12 cellular contexts compared by ENCODE assay signal in the genomic region with DNA sequence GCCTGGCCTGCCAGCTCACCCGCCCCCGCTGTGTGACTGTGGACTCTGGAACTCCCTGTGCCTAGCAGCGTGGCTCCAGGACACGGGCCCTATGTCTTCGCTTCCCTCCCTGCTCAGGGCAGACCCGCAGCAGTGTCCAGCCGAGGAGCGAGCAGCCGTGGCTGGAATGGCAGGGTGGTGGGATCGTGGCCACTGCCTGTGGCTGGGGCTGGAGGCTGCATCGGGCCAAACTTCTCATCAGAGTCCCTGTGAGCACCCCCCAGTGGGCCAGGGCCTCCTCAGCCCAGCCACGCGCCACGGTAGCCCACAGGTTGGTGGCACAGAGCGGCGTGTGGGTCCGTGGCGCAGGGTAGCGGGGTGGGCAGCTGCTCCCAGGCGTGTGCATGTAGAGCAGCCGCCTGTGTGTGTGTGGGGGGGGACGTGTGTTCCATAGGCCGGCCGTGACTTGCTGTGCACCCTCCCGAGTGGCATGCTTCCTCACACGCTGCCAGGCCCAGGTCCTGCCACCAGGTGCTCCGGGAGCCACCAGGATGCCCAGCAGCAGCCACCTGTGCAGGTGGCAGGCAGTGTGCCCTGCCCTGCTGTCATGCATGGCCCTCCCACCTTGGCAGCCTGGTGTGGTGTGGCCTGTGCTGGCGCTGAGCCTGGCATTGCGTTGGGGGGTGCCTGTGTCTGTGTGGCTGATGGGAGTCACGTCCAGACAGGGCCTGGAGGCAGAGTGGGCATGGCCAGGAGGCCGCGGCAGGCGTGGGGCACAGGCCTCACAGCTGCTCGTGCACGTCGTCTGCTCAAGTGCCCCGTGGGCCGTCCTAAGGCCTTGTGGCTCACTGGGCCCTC. TPM values are rescaled to one million over a fixed set of nuclear protein-coding genes. Genes with fewer than 3 reads are reported as not detected.
A peak's percentile ranks its signal among the peaks of the same experiment; 100 is the strongest.
DNase-seq lines count a peak whose midpoint lies in the region; ATAC-seq, FAIRE-seq and TF ChIP-seq lines count a peak whose summit lies in the region.
"Had no signal": no experiment of that assay in that cellular context is flagged by ENCODE, and none has a peak within 500 bp of the region (broad histone marks: within the 10 kb centered on the region; RNA-seq: fewer than 3 reads in every experiment).

No MANE protein-coding gene starts in this region.

- peak; percentile 28 for DNase-seq in DMS79 (lab: John Stamatoyannopoulos, UW)
- peak; percentile 62 for DNase-seq in RCC 7860 (ENCODE audit: low spot score)
- DNase-seq in esophagus muscularis mucosa (ENCODE audit: extremely low spot score): no peak
- DNase-seq in DMS53 (lab: John Stamatoyannopoulos, UW): no peak
- DNase-seq: activated CD8-positive, alpha-beta T cell treated with anti-CD3 and anti-CD28 coated beads, Interleukin-2, amount 10 ng/mL, durations not matched to agents 7 days and 5 days; NCI-H1436 had no signal

- TF ChIP-seq POLR2A in esophagus muscularis mucosa (IDR thresholded peaks at IDR 0.05; ENCODE audit: low read depth): no peak

- H3K9me3 ChIP-seq in esophagus muscularis mucosa (no peaks in the 10 kb centered on the region), parathyroid adenoma (ENCODE audit: control insufficient read depth, low read length) (no peaks in the 10 kb centered on the region)
- H3K9me3 ChIP-seq: ascending aorta, neutrophil had no signal

- H3K27ac ChIP-seq in esophagus muscularis mucosa (replicated peaks in 1 of 4) (peak overlapping the region in 3 of 4 donors; percentile 71 to 83 (median 78)), parathyroid adenoma (peak overlapping the region; percentile 70)

- no peaks in the 10 kb centered on the region for H3K36me3 ChIP-seq in esophagus muscularis mucosa
- H3K36me3 ChIP-seq in parathyroid adenoma (ENCODE audit: control insufficient read depth, insufficient read depth, low read length): no peaks in the 10 kb centered on the region
- H3K36me3 ChIP-seq: ascending aorta, neutrophil had no signal

- TF ChIP-seq EP300 in esophagus muscularis mucosa (IDR thresholded peaks at IDR 0.05): no peak

- TF ChIP-seq CTCF in esophagus muscularis mucosa (IDR thresholded peaks at IDR 0.05): no peak
- no peak for TF ChIP-seq CTCF in parathyroid adenoma (IDR thresholded peaks at IDR 0.05)

- H3K4me3 ChIP-seq in esophagus muscularis mucosa (no peak overlapping the region), parathyroid adenoma (ENCODE audit: low read depth, low read length) (no peak overlapping the region)

- intact Hi-C loops in esophagus muscularis mucosa (cut with DNase I): loop anchor here (5.0 kb wide), 1 partner anchor 83 kb away; a partner anchor contains a TSS

- WGBS in esophagus muscularis mucosa: 84% methylated on average over 20 of the region's 38 CpGs

- FAIRE-seq in RCC 7860 (lab: Jason Lieb, UNC): peak; percentile 68

- no peak overlapping the region for H3K9ac ChIP-seq in parathyroid adenoma

- peaks cover 21% of the 10 kb centered on the region for H3K79me2 ChIP-seq in parathyroid adenoma

- H3K27me3 ChIP-seq in esophagus muscularis mucosa (no peaks in the 10 kb centered on the region), parathyroid adenoma (ENCODE audit: control insufficient read depth, insufficient read depth, low read length) (no peaks in the 10 kb centered on the region)
- H3K27me3 ChIP-seq: ascending aorta, neutrophil had no signal

- ATAC-seq in HG03521 (IDR thresholded peaks at IDR 0.05; ENCODE audit: unreplicated experiment) (no peak), GM18858 (IDR thresholded peaks at IDR 0.05; ENCODE audit: unreplicated experiment) (no peak), HG02840 (IDR thresholded peaks at IDR 0.05; ENCODE audit: low FRiP score, unreplicated experiment) (no peak)
- ATAC-seq: activated CD8-positive, alpha-beta T cell treated with anti-CD3 and anti-CD28 coated beads, Interleukin-2, amount 10 ng/mL, durations not matched to agents 7 days and 5 days had no signal

- H3K4me2 ChIP-seq in parathyroid adenoma (ENCODE audit: low read length): no peak overlapping the region

- H3K4me1 ChIP-seq in esophagus muscularis mucosa (peaks cover 73 to 96% (median 92%) of the 10 kb centered on the region in 4 donors), parathyroid adenoma (peaks cover 22% of the 10 kb centered on the region)

- H2AFZ ChIP-seq in parathyroid adenoma: peak overlapping the region; percentile 74

RNA-seq across cellular contexts. Expression of a gene that starts 8.4 kb away (rescaled TPM):
- total RNA-seq in esophagus muscularis mucosa: 10 to 100 TPM; 17.4 to 25.7 (median 20.2) TPM

RNA-seq across cellular contexts. Expression of a gene that starts 47.8 kb away (rescaled TPM):
- total RNA-seq in esophagus muscularis mucosa: 1 to 10 TPM in 1 of 4 donors, under 1 TPM in 3; under 0.01 to 1.2 (median 0.53) TPM
- total RNA-seq: activated CD8-positive, alpha-beta T cell treated with anti-CD3 and anti-CD28 coated beads, Interleukin-2, amount 10 ng/mL, durations not matched to agents 7 days and 5 days; ascending aorta had no signal

Comparison
In these comparisons a context has a peak if more than half of its experiments do, and no peak if none do; other contexts are left out.
1. DNase-seq: peak in DMS79 (single experiment) and RCC 7860 (single experiment); none in esophagus muscularis mucosa (single experiment) and DMS53 (single experiment).